21 cellular contexts compared by ENCODE assay signal in genomic region chr2:54287532-54287931, GRCh38. TPM values are rescaled to one million over a fixed set of nuclear protein-coding genes. Genes with fewer than 3 reads are reported as not detected.
DNase-seq lines count a peak whose midpoint lies in the region; ATAC-seq and TF ChIP-seq lines count a peak whose summit lies in the region.
"Had no signal": no experiment of that assay in that cellular context is flagged by ENCODE, and none has a peak within 500 bp of the region (broad histone marks: within the 10 kb centered on the region; RNA-seq: fewer than 3 reads in every experiment).

No MANE protein-coding gene starts in this region.

- no peak overlapping the region for H3K27ac ChIP-seq in right cardiac atrium (ENCODE audit: low read length)
- peak overlapping the region; percentile 3 for H3K27ac ChIP-seq in skeletal muscle tissue (ENCODE audit: low read depth, low read length)
- H3K27ac ChIP-seq: KMS-11, PC-9 had no signal

- no peaks in the 10 kb centered on the region for H3K9me3 ChIP-seq in right cardiac atrium (ENCODE audit: control insufficient read depth, low read length)
- no peaks in the 10 kb centered on the region for H3K9me3 ChIP-seq in skeletal muscle tissue (ENCODE audit: control insufficient read depth in 3 of 3, low read length in 3 of 3)
- H3K9me3 ChIP-seq: MG63 had no signal

- 65% methylated on average over 2 of the region's 2 CpGs for WGBS in right cardiac atrium

- no peaks in the 10 kb centered on the region for H3K36me3 ChIP-seq in skeletal muscle tissue (ENCODE audit: control insufficient read depth in 3 of 3, insufficient read depth in 3 of 3, low read length in 3 of 3)
- H3K36me3 ChIP-seq: MG63 had no signal

- POLR2A ChIA-PET in HEK293T (lab: Yijun Ruan, JAX) = no interaction called here

- no peak overlapping the region for H3K9ac ChIP-seq in skeletal muscle tissue (ENCODE audit: low read depth in 1 of 3, low read length in 3 of 3)
- H3K9ac ChIP-seq: KMS-11 had no signal

- ATAC-seq in right cardiac atrium = peak; percentile 77 to 82
- ATAC-seq in GM18502 (IDR thresholded peaks at IDR 0.05; ENCODE audit: poor library complexity, unreplicated experiment) = no peak
- ATAC-seq: HepG2 had no signal

- peaks cover 4% of the 10 kb centered on the region for H3K4me1 ChIP-seq in right cardiac atrium (ENCODE audit: control insufficient read depth, insufficient read depth, low read length)
- peaks cover 8 to 12% (median 9%) of the 10 kb centered on the region in 3 donors for H3K4me1 ChIP-seq in skeletal muscle tissue (ENCODE audit: control insufficient read depth in 3 of 3, insufficient read depth in 3 of 3, low read length in 3 of 3)

- intact Hi-C loops in right cardiac atrium (cut with DNase I) = no loop called here

- H3K27me3 ChIP-seq in right cardiac atrium (ENCODE audit: control insufficient read depth, insufficient read depth) (no peaks in the 10 kb centered on the region), skeletal muscle tissue (ENCODE audit: control insufficient read depth in 3 of 3, insufficient read depth in 3 of 3, low read length in 3 of 3) (no peaks in the 10 kb centered on the region)
- H3K27me3 ChIP-seq: MG63 had no signal

- TF ChIP-seq CTCF in AG10803 (conservative IDR thresholded peaks at IDR 0.05; ENCODE audit: low read length) (no peak), GM10266 (IDR thresholded peaks at IDR 0.05; ENCODE audit: control insufficient read depth, insufficient read depth, low read depth, missing control alignments) (no peak)

- DNase-seq in AG10803 (ENCODE audit: low read depth) = peak; percentile 44
- peak; percentile 79 for DNase-seq in fibroblast of peridontal ligament (ENCODE audit: extremely low read depth)
- peak in 2 of 3 donors; percentile 20 to 36 for DNase-seq in right cardiac atrium
- DNase-seq in HEK293T (ENCODE audit: extremely low spot score) = no peak
- DNase-seq in effector CD4-positive, alpha-beta T cell = no peak
- DNase-seq in GM10266 (ENCODE audit: extremely low spot score) = no peak
- DNase-seq: 8988T, C1 segment of cervical spinal cord, DMS153, EL, H9, MG63, NCI-H1105, NCI-H1694 treated with DMSO at 0.1 percent for 48 hours, NCI-H446 treated with DMSO at 0.1 percent for 48 hours, NCI-H774 had no signal

- H3K4me3 ChIP-seq in AG10803 (ENCODE audit: low read length) (no peak overlapping the region), right cardiac atrium (ENCODE audit: low read length) (no peak overlapping the region), skeletal muscle tissue (ENCODE audit: low read length in 3 of 3) (no peak overlapping the region)
- H3K4me3 ChIP-seq: MG63, PC-9 had no signal

- CTCF ChIA-PET in HEK293T (lab: Yijun Ruan, JAX) = no interaction called here

TF ChIP-seq in HEK293T, 16 proteins besides CTCF, POLR2A, EP300 and RAD21:
- TF ChIP-seq FOXK2 (IDR thresholded peaks at IDR 0.05) (no peak), HDGF (IDR thresholded peaks at IDR 0.05; ENCODE audit: borderline replicate concordance) (no peak)
TF ChIP-seq in HEK293T: peak in this region for 0.

RNA-seq across cellular contexts. Expression of gene TSPYL6, which starts 31.5 kb away (rescaled TPM):
- total RNA-seq in right cardiac atrium = not detected
- polyA plus RNA-seq in right cardiac atrium = not detected
- not detected for total RNA-seq in skeletal muscle tissue
- total RNA-seq: H9, HepG2, PC-9 had no signal

Comparison
In these comparisons a context has a peak if more than half of its experiments do, and no peak if none do; other contexts are left out.
1. DNase-seq: peak in AG10803 (single experiment), fibroblast of peridontal ligament (single experiment) and right cardiac atrium (2 of 3); none in HEK293T (single experiment), effector CD4-positive, alpha-beta T cell (single experiment) and GM10266 (single experiment).